ENCODE assay signal across 1 cellular context in genomic region chr6:4693566-4693965, GRCh38.
TF ChIP-seq lines count a peak whose summit lies in the region.

No MANE protein-coding gene starts in this region.

TF ChIP-seq in IMR-90, 13 proteins besides CTCF, POLR2A, EP300 and RAD21 (continued from another document):
- TF ChIP-seq RCOR1 (IDR thresholded peaks at IDR 0.05; ENCODE audit: insufficient replicate concordance, low read length), result no peak
TF ChIP-seq in IMR-90: peak in this region for 0.
